In genomic region chr17:58969612-58970011, GRCh38 we compare ENCODE assay signal across 16 cellular contexts.
DNase-seq lines count a peak whose midpoint lies in the region; ATAC-seq, FAIRE-seq and TF ChIP-seq lines count a peak whose summit lies in the region.
"Had no signal": no experiment of that assay in that cellular context is flagged by ENCODE, and none has a peak within 500 bp of the region (broad histone marks: within the 10 kb centered on the region; RNA-seq: fewer than 3 reads in every experiment).

No MANE protein-coding gene starts in this region.

- no peaks in the 10 kb centered on the region for H3K36me3 ChIP-seq in SK-N-SH (replicated peaks in 1 of 2; ENCODE audit: control insufficient read depth in 1 of 2, insufficient read depth in 2 of 2, low read length in 1 of 2)
- H3K36me3 ChIP-seq in GM12878 (ENCODE audit: control insufficient read depth in 2 of 2, insufficient read depth in 2 of 2, low read length in 1 of 2) = no peaks in the 10 kb centered on the region
- H3K36me3 ChIP-seq: BE2C had no signal

- POLR2A ChIA-PET in SK-N-SH (lab: Yijun Ruan, JAX) (no interaction called here), GM12878 (lab: Charles Lee) (interaction anchor here (1.2 to 1.3 kb wide), 4 partner anchors 9 to 339 kb away, joined by 3 to 5 read pairs (median 4); no protein-coding TSS in a partner anchor)

- H3K4me3 Mint-ChIP-seq in nephron progenitor cell = peak overlapping the region; percentile 2
- H3K4me3 Mint-ChIP-seq: CD4-positive, alpha-beta memory T cell had no signal

- no peak overlapping the region for H3K4me2 ChIP-seq in SK-N-SH
- no peak overlapping the region for H3K4me2 ChIP-seq in GM12878 (ENCODE audit: control insufficient read depth, insufficient read depth)

- no peaks in the 10 kb centered on the region for H3K9me2 ChIP-seq in SK-N-SH

- CTCF ChIA-PET in SK-N-SH (lab: Yijun Ruan, JAX) (interaction anchor here (0.7 to 2.5 kb wide), 6 partner anchors 10 to 451 kb away, joined by 3 to 8 read pairs (median 4); no protein-coding TSS in a partner anchor), GM12878 (lab: Yijun Ruan, JAX) (interaction anchor here (4.6 kb wide), 1 partner anchor 34 kb away, joined by 29 read pairs; no protein-coding TSS in a partner anchor)

- ATAC-seq in SK-N-SH treated with all-trans-retinoic acid at 6 μM for 48 hours (peak; percentile 26; the same call in 1 of the 3 replicates), GM12878 (no peak)

- no peaks in the 10 kb centered on the region for H3K27me3 ChIP-seq in SK-N-SH (ENCODE audit: insufficient read depth)
- H3K27me3 ChIP-seq in GM12878 (replicated peaks in 1 of 2; ENCODE audit: control insufficient read depth in 2 of 2, insufficient read depth in 2 of 2, low read length in 1 of 2) = no peaks in the 10 kb centered on the region
- H3K27me3 ChIP-seq: BE2C had no signal

- H3K79me2 ChIP-seq in SK-N-SH (ENCODE audit: insufficient read depth) (no peaks in the 10 kb centered on the region), GM12878 (ENCODE audit: control insufficient read depth, insufficient read depth, low read length) (no peaks in the 10 kb centered on the region)

- H4K20me1 ChIP-seq in SK-N-SH (ENCODE audit: insufficient read depth) (no peaks in the 10 kb centered on the region), GM12878 (ENCODE audit: control insufficient read depth, insufficient read depth) (no peaks in the 10 kb centered on the region)

- SMC1A ChIA-PET in GM12878 (lab: Charles Lee; ENCODE audit: uncharacterized antibody, unreplicated experiment) = interaction anchor here (0.6 to 2.6 kb wide), 9 partner anchors 9 to 392 kb away, joined by 3 to 10 read pairs (median 5); no protein-coding TSS in a partner anchor

- no peak for TF ChIP-seq POLR2A in GM12878 (IDR thresholded peaks at IDR 0.05; ENCODE audit: low read depth, low read length)

- RAD21 ChIA-PET in GM12878 (lab: Charles Lee; ENCODE audit: unreplicated experiment) = interaction anchor here (0.7 to 1.5 kb wide), 5 partner anchors 9 to 34 kb away, joined by 3 to 8 read pairs (median 4); no protein-coding TSS in a partner anchor

- peaks cover 37% of the 10 kb centered on the region for H3K4me1 Mint-ChIP-seq in nephron progenitor cell

- WGBS in SK-N-SH (ENCODE audit: low lambda C conversion rate) = 98% methylated on average over 4 of the region's 4 CpGs
- WGBS in GM12878 (ENCODE audit: insufficient coverage, insufficient replicate concordance, low lambda C conversion rate, missing lambda C conversion rate) = 97% methylated on average over 4 of the region's 4 CpGs

- TF ChIP-seq EP300 in SK-N-SH (IDR thresholded peaks at IDR 0.05; ENCODE audit: borderline replicate concordance in 1 of 2, low read depth in 1 of 2, low read length in 1 of 2) = no peak
- no peak for TF ChIP-seq EP300 in GM12878 (IDR thresholded peaks at IDR 0.05; ENCODE audit: borderline replicate concordance in 1 of 2, control insufficient read depth in 1 of 2, low read depth in 2 of 2, low read length in 2 of 2)

- H3F3A ChIP-seq in SK-N-SH (replicated peaks; ENCODE audit: insufficient read depth) = no peaks in the 10 kb centered on the region

- H3K4me3 ChIP-seq in SK-N-SH (ENCODE audit: low read depth in 2 of 2, low read length in 1 of 2) (no peak overlapping the region), GM12878 (no peak overlapping the region)

- DNase-seq in SK-N-SH (no peak), GM12878 (ENCODE audit: low read depth, low spot score) (no peak), nephron progenitor cell (no peak), NCI-H446 (lab: John Stamatoyannopoulos, UW) (no peak), RCC 7860 (ENCODE audit: low spot score) (no peak), AML-193 (lab: John Stamatoyannopoulos, UW) (no peak)
- no peak for DNase-seq in activated CD8-positive, alpha-beta memory T cell treated with anti-CD3 and anti-CD28 coated beads, Interleukin-2, amount 50 U/mL, for 48 hours
- DNase-seq: 8988T, GDM1, GOT3, KG1, NCI-H526 had no signal

- intact Hi-C loops in GM12878 (cut with micrococcal nuclease; ENCODE audit: unreplicated experiment) = no loop called here

- no peaks in the 10 kb centered on the region for H3K27me3 Mint-ChIP-seq in nephron progenitor cell (ENCODE audit: low read depth, poor library complexity)
- H3K27me3 Mint-ChIP-seq: CD4-positive, alpha-beta memory T cell had no signal

- in situ Hi-C loops in GM12878 (cut with MboI) = no loop called here

- H3K9me3 Mint-ChIP-seq in nephron progenitor cell = no peaks in the 10 kb centered on the region
- H3K9me3 Mint-ChIP-seq: CD4-positive, alpha-beta memory T cell had no signal

- TF ChIP-seq CTCF in SK-N-SH (IDR thresholded peaks at IDR 0.05) (no peak), GM12878 (IDR thresholded peaks at IDR 0.05 in 2 of 3, conservative IDR thresholded peaks at IDR 0.05 in 1 of 3; ENCODE audit: control insufficient read depth in 2 of 3, extremely low read depth in 1 of 3, insufficient read depth in 1 of 3, low read depth in 3 of 3, low read length in 3 of 3) (no peak), nephron progenitor cell (IDR thresholded peaks at IDR 0.05) (no peak)

- H3K4me1 ChIP-seq in SK-N-SH (ENCODE audit: control insufficient read depth in 1 of 2, insufficient read depth in 2 of 2, low read depth in 1 of 2, low read length in 1 of 2) (peaks cover 0 to 10% of the 10 kb centered on the region in 2 experiments; a peak in 2 of 4 replicates), GM12878 (ENCODE audit: control insufficient read depth, insufficient read depth, low read length) (peaks cover 9% of the 10 kb centered on the region)

- H3K9me3 ChIP-seq in SK-N-SH (no peaks in the 10 kb centered on the region), GM12878 (replicated peaks; ENCODE audit: control insufficient read depth, insufficient read depth, low read length) (no peaks in the 10 kb centered on the region)
- H3K9me3 ChIP-seq: BE2C had no signal

- H2AFZ ChIP-seq in SK-N-SH (ENCODE audit: low read depth) (no peak overlapping the region), GM12878 (ENCODE audit: control insufficient read depth, low read depth, low read length) (no peak overlapping the region)

- no TSS peak for BruUV-seq in GM12878 (replicated peaks; lab: Mats Ljungman, UMichigan)

- H3K27ac Mint-ChIP-seq in nephron progenitor cell = peak overlapping the region; percentile 41

- TF ChIP-seq RAD21 in SK-N-SH (IDR thresholded peaks at IDR 0.05; ENCODE audit: low read length) (no peak), GM12878 (IDR thresholded peaks at IDR 0.05; ENCODE audit: insufficient read depth, low read depth, low read length) (no peak)

- H3K9ac ChIP-seq in SK-N-SH (no peak overlapping the region), GM12878 (ENCODE audit: control insufficient read depth, insufficient read depth, low read length) (no peak overlapping the region)

- H3K27ac ChIP-seq in SK-N-SH (ENCODE audit: low read depth in 2 of 2, low read length in 1 of 2) = peak overlapping the region in 1 of 2 experiments; percentile 44; a peak in 1 of 4 replicates
- H3K27ac ChIP-seq in GM12878 (ENCODE audit: control insufficient read depth, insufficient read depth) = no peak overlapping the region

- peaks cover 5% of the 10 kb centered on the region for H3K36me3 Mint-ChIP-seq in nephron progenitor cell (ENCODE audit: low read depth)

- FAIRE-seq in GM12878 (lab: Jason Lieb, UNC) = no peak
- FAIRE-seq in RCC 7860 (lab: Jason Lieb, UNC) = no peak
- FAIRE-seq: GM18507 had no signal

TF ChIP-seq in SK-N-SH treated with all-trans-retinoic acid at 6 μM for 48 hours, 23 proteins besides CTCF, POLR2A, EP300 and RAD21:
- TF ChIP-seq CSDC2 (CRISPR knock-in tag; IDR thresholded peaks at IDR 0.05) = no peak
TF ChIP-seq in SK-N-SH treated with all-trans-retinoic acid at 6 μM for 48 hours: peak in this region for 0.

TF ChIP-seq in SK-N-SH, 30 proteins besides CTCF, POLR2A, EP300 and RAD21 (continues in another document):
- TF ChIP-seq SMC3 (IDR thresholded peaks at IDR 0.05; ENCODE audit: low read depth, low read length) (no peak), YY1 (IDR thresholded peaks at IDR 0.05; ENCODE audit: low read depth) (no peak), MEF2A (IDR thresholded peaks at IDR 0.05; ENCODE audit: borderline replicate concordance, low read depth) (no peak), GATA2 (CRISPR knock-in tag; IDR thresholded peaks at IDR 0.05) (no peak)
- TF ChIP-seq, protein P1, sequence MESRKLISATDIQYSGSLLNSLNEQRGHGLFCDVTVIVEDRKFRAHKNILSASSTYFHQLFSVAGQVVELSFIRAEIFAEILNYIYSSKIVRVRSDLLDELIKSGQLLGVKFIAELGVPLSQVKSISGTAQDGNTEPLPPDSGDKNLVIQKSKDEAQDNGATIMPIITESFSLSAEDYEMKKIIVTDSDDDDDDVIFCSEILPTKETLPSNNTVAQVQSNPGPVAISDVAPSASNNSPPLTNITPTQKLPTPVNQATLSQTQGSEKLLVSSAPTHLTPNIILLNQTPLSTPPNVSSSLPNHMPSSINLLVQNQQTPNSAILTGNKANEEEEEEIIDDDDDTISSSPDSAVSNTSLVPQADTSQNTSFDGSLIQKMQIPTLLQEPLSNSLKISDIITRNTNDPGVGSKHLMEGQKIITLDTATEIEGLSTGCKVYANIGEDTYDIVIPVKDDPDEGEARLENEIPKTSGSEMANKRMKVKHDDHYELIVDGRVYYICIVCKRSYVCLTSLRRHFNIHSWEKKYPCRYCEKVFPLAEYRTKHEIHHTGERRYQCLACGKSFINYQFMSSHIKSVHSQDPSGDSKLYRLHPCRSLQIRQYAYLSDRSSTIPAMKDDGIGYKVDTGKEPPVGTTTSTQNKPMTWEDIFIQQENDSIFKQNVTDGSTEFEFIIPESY (IDR thresholded peaks at IDR 0.05; ENCODE audit: borderline replicate concordance, low read depth) = no peak

TF ChIP-seq in GM12878, 131 proteins besides CTCF, POLR2A, EP300 and RAD21:
- TF ChIP-seq FOXK2 (IDR thresholded peaks at IDR 0.05) = no peak
- TF ChIP-seq SUZ12 (IDR thresholded peaks at IDR 0.05; ENCODE audit: unreplicated experiment) = no peak
- peak; percentile 35; the same call in 1 of the 2 replicates for TF ChIP-seq NFXL1 (IDR thresholded peaks at IDR 0.05; ENCODE audit: borderline replicate concordance)
